Comparison of ENCODE assay signal across 34 cellular contexts in genomic region chr5:121426153-121426552, GRCh38.
"Had no signal": no experiment of that assay in that cellular context is flagged by ENCODE, and none has a peak within 500 bp of the region (broad histone marks: within the 10 kb centered on the region; RNA-seq: fewer than 3 reads in every experiment).

No MANE protein-coding gene starts in this region.

- H3K36me3 ChIP-seq: ascending aorta, cardiac muscle cell, colonic mucosa, WERI-Rb-1 had no signal

- H3K36me3 Mint-ChIP-seq: activated CD4-positive, alpha-beta memory T cell treated with anti-CD3 and anti-CD28 coated beads for 36 hours; activated naive CD4-positive, alpha-beta T cell treated with anti-CD3 and anti-CD28 coated beads, Interleukin-2, amount 10 ng/mL, durations not matched to agents 7 days and 5 days; activated naive CD4-positive, alpha-beta T cell treated with anti-CD3 and anti-CD28 coated beads, Interleukin-2, amount 50 U/mL, for 24 hours; activated naive CD8-positive, alpha-beta T cell; activated naive CD8-positive, alpha-beta T cell treated with anti-CD3 and anti-CD28 coated beads, Interleukin-2, amount 10 ng/mL, durations not matched to agents 7 days and 5 days; brain had no signal

- H3K4me1 ChIP-seq: ascending aorta, colonic mucosa had no signal

- H3K4me3 ChIP-seq: ascending aorta, cardiac muscle cell, colonic mucosa had no signal

- H3K9me3 Mint-ChIP-seq: activated CD4-positive, alpha-beta T cell treated with anti-CD3 and anti-CD28 coated beads, Interleukin-2, amount 10 ng/mL, durations not matched to agents 24 days and 14 days; activated naive CD8-positive, alpha-beta T cell treated with anti-CD3 and anti-CD28 coated beads, Interleukin-2, amount 10 ng/mL, durations not matched to agents 7 days and 5 days; brain had no signal

- H3K4me1 Mint-ChIP-seq: activated CD4-positive, alpha-beta T cell treated with anti-CD3 and anti-CD28 coated beads, Interleukin-2, amount 10 ng/mL, durations not matched to agents 24 days and 14 days; activated naive CD4-positive, alpha-beta T cell treated with anti-CD3 and anti-CD28 coated beads, Interleukin-2, amount 10 ng/mL, durations not matched to agents 7 days and 5 days; activated naive CD4-positive, alpha-beta T cell treated with anti-CD3 and anti-CD28 coated beads, Interleukin-2, amount 50 U/mL, for 24 hours; activated naive CD8-positive, alpha-beta T cell treated with anti-CD3 and anti-CD28 coated beads, Interleukin-2, amount 10 ng/mL, durations not matched to agents 7 days and 5 days; activated naive CD8-positive, alpha-beta T cell treated with anti-CD3 and anti-CD28 coated beads, Interleukin-2, amount 50 U/mL, for 24 hours; brain; central memory CD8-positive, alpha-beta T cell had no signal

- H3K27me3 Mint-ChIP-seq: activated CD4-positive, alpha-beta memory T cell treated with anti-CD3 and anti-CD28 coated beads for 36 hours; activated CD4-positive, alpha-beta T cell treated with anti-CD3 and anti-CD28 coated beads, Interleukin-2, amount 10 ng/mL, durations not matched to agents 24 days and 14 days; activated CD8-positive, alpha-beta T cell treated with anti-CD3 and anti-CD28 coated beads for 36 hours; activated naive CD4-positive, alpha-beta T cell treated with anti-CD3 and anti-CD28 coated beads, Interleukin-2, amount 10 ng/mL, durations not matched to agents 7 days and 5 days; activated naive CD4-positive, alpha-beta T cell treated with anti-CD3 and anti-CD28 coated beads, Interleukin-2, amount 50 U/mL, for 24 hours; activated naive CD8-positive, alpha-beta T cell; activated naive CD8-positive, alpha-beta T cell treated with anti-CD3 and anti-CD28 coated beads, Interleukin-2, amount 10 ng/mL, durations not matched to agents 7 days and 5 days; activated naive CD8-positive, alpha-beta T cell treated with anti-CD3 and anti-CD28 coated beads, Interleukin-2, amount 50 U/mL, for 24 hours; brain; central memory CD8-positive, alpha-beta T cell had no signal

- ATAC-seq: activated CD8-positive, alpha-beta T cell treated with anti-CD3 and anti-CD28 coated beads for 36 hours; activated naive CD8-positive, alpha-beta T cell treated with anti-CD3 and anti-CD28 coated beads, Interleukin-2, amount 50 U/mL, for 24 hours; WTC11 had no signal

- H3K27ac Mint-ChIP-seq: activated CD4-positive, alpha-beta memory T cell treated with anti-CD3 and anti-CD28 coated beads for 36 hours; activated CD4-positive, alpha-beta T cell treated with anti-CD3 and anti-CD28 coated beads, Interleukin-2, amount 10 ng/mL, durations not matched to agents 24 days and 14 days; activated CD8-positive, alpha-beta T cell treated with anti-CD3 and anti-CD28 coated beads for 36 hours; activated naive CD4-positive, alpha-beta T cell treated with anti-CD3 and anti-CD28 coated beads, Interleukin-2, amount 10 ng/mL, durations not matched to agents 7 days and 5 days; activated naive CD4-positive, alpha-beta T cell treated with anti-CD3 and anti-CD28 coated beads, Interleukin-2, amount 50 U/mL, for 24 hours; activated naive CD8-positive, alpha-beta T cell; activated naive CD8-positive, alpha-beta T cell treated with anti-CD3 and anti-CD28 coated beads, Interleukin-2, amount 10 ng/mL, durations not matched to agents 7 days and 5 days; activated naive CD8-positive, alpha-beta T cell treated with anti-CD3 and anti-CD28 coated beads, Interleukin-2, amount 50 U/mL, for 24 hours; activated T-helper 2 cell treated with anti-CD3 and anti-CD28 coated beads, Interferon-gamma antibody, Interleukin-2, Interleukin-4, amounts not matched to agents 10 μg/mL and 5 μg/mL and 100 μg/mL, durations not matched to agents 14 hours and 24 hours and 36 hours; brain; T-helper 2 cell treated with Interferon-gamma antibody and Interleukin-4, amounts not matched to agents 5 μg/mL and 100 μg/mL, for 36 hours; WTC11 had no signal

- H3K9me3 ChIP-seq: ascending aorta, colonic mucosa had no signal

- DNase-seq: activated CD4-positive, alpha-beta memory T cell treated with anti-CD3 and anti-CD28 coated beads for 36 hours; activated CD4-positive, alpha-beta T cell treated with anti-CD3 and anti-CD28 coated beads for 4 hours; activated CD4-positive, alpha-beta T cell treated with anti-CD3 and anti-CD28 coated beads, Interleukin-2, amount 10 ng/mL, durations not matched to agents 24 days and 14 days; activated CD4-positive, alpha-beta T cell treated with anti-CD3 and anti-CD28 coated beads, Interleukin-2, amount 50 U/mL, for 1 hour; activated CD4-positive, alpha-beta T cell treated with anti-CD3 and anti-CD28 coated beads, Interleukin-2, amount 50 U/mL, for 4 hours; activated CD4-positive, CD25-positive, alpha-beta regulatory T cell treated with anti-CD3 and anti-CD28 coated beads, Interleukin-2, amount 50 U/mL, for 72 hours; activated CD8-positive, alpha-beta memory T cell treated with anti-CD3 and anti-CD28 coated beads, Interleukin-2, amount 50 U/mL, for 4 hours; activated CD8-positive, alpha-beta T cell treated with anti-CD3 and anti-CD28 coated beads for 36 hours; activated effector memory CD4-positive, alpha-beta T cell treated with Interleukin-2 at 50 U/mL for 16 hours; activated gamma-delta T cell; activated naive CD4-positive, alpha-beta T cell treated with anti-CD3 and anti-CD28 coated beads, Interleukin-2, amount 10 ng/mL, durations not matched to agents 7 days and 5 days; activated naive CD4-positive, alpha-beta T cell treated with Interleukin-2 at 50 U/mL for 16 hours; activated naive CD8-positive, alpha-beta T cell treated with anti-CD3 and anti-CD28 coated beads, Interleukin-2, amount 10 ng/mL, durations not matched to agents 7 days and 5 days; activated naive CD8-positive, alpha-beta T cell treated with anti-CD3 and anti-CD28 coated beads, Interleukin-2, amount 50 U/mL, for 24 hours; activated T-cell treated with anti-CD3 and anti-CD28 coated beads for 4 hours; activated T-cell treated with anti-CD3 and anti-CD28 coated beads, Interleukin-2, amount 50 U/mL, for 1 hour; activated T-cell treated with anti-CD3 and anti-CD28 coated beads, Interleukin-2, amount 50 U/mL, for 48 hours; amygdala; anterior cingulate cortex; caudate nucleus; cerebellar nuclear complex; colonic mucosa; T-helper 2 cell; T-helper 9 cell; WERI-Rb-1 had no signal

- H3K27ac ChIP-seq: ascending aorta, cardiac muscle cell, colonic mucosa, WERI-Rb-1 had no signal

- H3K4me3 Mint-ChIP-seq: activated CD4-positive, alpha-beta memory T cell treated with anti-CD3 and anti-CD28 coated beads for 36 hours; activated CD4-positive, alpha-beta T cell treated with anti-CD3 and anti-CD28 coated beads, Interleukin-2, amount 10 ng/mL, durations not matched to agents 24 days and 14 days; activated CD8-positive, alpha-beta T cell treated with anti-CD3 and anti-CD28 coated beads for 36 hours; activated naive CD4-positive, alpha-beta T cell treated with anti-CD3 and anti-CD28 coated beads, Interleukin-2, amount 10 ng/mL, durations not matched to agents 7 days and 5 days; activated naive CD4-positive, alpha-beta T cell treated with anti-CD3 and anti-CD28 coated beads, Interleukin-2, amount 50 U/mL, for 24 hours; activated naive CD8-positive, alpha-beta T cell; activated naive CD8-positive, alpha-beta T cell treated with anti-CD3 and anti-CD28 coated beads, Interleukin-2, amount 10 ng/mL, durations not matched to agents 7 days and 5 days; activated naive CD8-positive, alpha-beta T cell treated with anti-CD3 and anti-CD28 coated beads, Interleukin-2, amount 50 U/mL, for 24 hours; brain; central memory CD8-positive, alpha-beta T cell; T-helper 2 cell treated with Interferon-gamma antibody and Interleukin-4, amounts not matched to agents 5 μg/mL and 100 μg/mL, for 36 hours; WTC11 had no signal

- H3K27me3 ChIP-seq: ascending aorta, cardiac muscle cell, colonic mucosa had no signal
